Comparison of ENCODE assay signal across 23 cellular contexts in the genomic region with DNA sequence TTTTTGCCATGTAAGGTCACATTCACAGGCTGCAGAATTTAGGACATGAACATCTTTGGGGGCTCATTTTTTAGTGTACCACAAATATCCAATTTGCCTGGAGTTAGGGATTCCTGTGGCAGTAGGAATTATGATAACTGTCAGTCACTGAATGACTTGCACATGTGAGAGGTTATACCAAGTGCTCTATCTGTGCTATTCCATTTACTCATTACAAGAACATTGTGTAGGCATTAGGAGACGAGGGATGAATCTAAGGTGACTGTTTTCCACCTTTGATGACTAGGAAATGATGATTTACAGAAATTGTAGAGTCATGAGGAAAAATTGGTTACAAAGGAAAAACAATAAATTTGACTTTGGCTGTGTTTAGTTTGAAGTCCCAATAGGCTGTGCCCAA.
DNase-seq lines count a peak whose midpoint lies in the region; ATAC-seq, FAIRE-seq and TF ChIP-seq lines count a peak whose summit lies in the region.
"Had no signal": no experiment of that assay in that cellular context is flagged by ENCODE, and none has a peak within 500 bp of the region (broad histone marks: within the 10 kb centered on the region; RNA-seq: fewer than 3 reads in every experiment).

No MANE protein-coding gene starts in this region.

- POLR2A ChIA-PET in K562 (lab: Yijun Ruan, JAX), result no interaction called here

- H3K27me3 ChIP-seq in K562 (ENCODE audit: control insufficient read depth in 2 of 2, insufficient read depth in 2 of 2, low read length in 2 of 2), result peaks cover 0 to 2% of the 10 kb centered on the region in 2 experiments; a peak in 1 of 5 replicates
- H3K27me3 ChIP-seq: BLaER1 had no signal

- no peak overlapping the region for H3K9ac ChIP-seq in K562 (ENCODE audit: insufficient read depth in 1 of 2, low read depth in 2 of 2, low read length in 2 of 2)
- H3K9ac ChIP-seq: BLaER1 had no signal

- no peak for DNase-seq in activated T-cell treated with anti-CD3 and anti-CD28 coated beads, Interleukin-2, amount 50 U/mL, for 4 hours
- no peak for DNase-seq in activated T-cell treated with anti-CD3 and anti-CD28 coated beads, Interleukin-2, amount 50 U/mL, for 1 hour
- DNase-seq in AG10803 (ENCODE audit: low read depth) (peak; percentile 1), RPMI7951 (ENCODE audit: low read depth) (peak; percentile 24), K562 (ENCODE audit: extremely low read depth in 1 of 4, low spot score in 3 of 4) (no peak), mesenteric fat pad (ENCODE audit: low spot score) (no peak), NCI-H2171 treated with DMSO at 0.1 percent for 48 hours (lab: John Stamatoyannopoulos, UW) (no peak), foreskin melanocyte (no peak)
- DNase-seq: CD4-positive, alpha-beta T cell; COR-L47; DMS 273 treated with DMSO at 0.1 percent for 48 hours; DMS79 treated with DMSO at 0.1 percent for 48 hours; H7; Kasumi-1; NCI-H1417; NCI-H1694 treated with DMSO at 0.1 percent for 48 hours; NCI-H2081 treated with DMSO at 0.1 percent for 48 hours; NCI-H446 treated with DMSO at 0.1 percent for 48 hours; NCI-H526 treated with DMSO at 0.1 percent for 48 hours; RPMI8226; SHP77 treated with DMSO at 0.1 percent for 48 hours had no signal

- H3K4me1 ChIP-seq in K562 (replicated peaks in 1 of 2; ENCODE audit: control insufficient read depth in 2 of 2, insufficient read depth in 2 of 2, low read length in 2 of 2), result no peaks in the 10 kb centered on the region
- H3K4me1 ChIP-seq: BLaER1 had no signal

- no TSS peak for BruUV-seq in K562 (replicated peaks; lab: Mats Ljungman, UMichigan)

- peak overlapping the region; percentile 55 for H3K4me3 Mint-ChIP-seq in activated T-cell treated with anti-CD3 and anti-CD28 coated beads, Interleukin-2, amount 50 U/mL, for 4 hours
- H3K4me3 Mint-ChIP-seq: CD4-positive, alpha-beta T cell had no signal

- no peak overlapping the region for H3K4me2 ChIP-seq in K562 (ENCODE audit: insufficient read depth, low read length)
- H3K4me2 ChIP-seq: BLaER1 had no signal

- no peak for TF ChIP-seq CTCF in AG10803 (conservative IDR thresholded peaks at IDR 0.05; ENCODE audit: low read length)
- no peak for TF ChIP-seq CTCF in K562 (IDR thresholded peaks at IDR 0.05 in 2 of 3, conservative IDR thresholded peaks at IDR 0.05 in 1 of 3; ENCODE audit: insufficient read depth in 2 of 3, low read depth in 1 of 3, low read length in 3 of 3)

- TF ChIP-seq EP300 in K562 (IDR thresholded peaks at IDR 0.05; ENCODE audit: low read length), result no peak

- no peak for TF ChIP-seq RAD21 in K562 (CRISPR knock-in tag; conservative IDR thresholded peaks at IDR 0.05 in 1 of 2, IDR thresholded peaks at IDR 0.05 in 1 of 2)

- H3K4me3 ChIP-seq in AG10803 (ENCODE audit: low read length), result no peak overlapping the region
- H3K4me3 ChIP-seq in K562, result no peak overlapping the region
- H3K4me3 ChIP-seq: BLaER1, GM12878 had no signal

- H3K36me3 Mint-ChIP-seq in activated T-cell treated with anti-CD3 and anti-CD28 coated beads, Interleukin-2, amount 50 U/mL, for 4 hours (ENCODE audit: insufficient read depth), result no peaks in the 10 kb centered on the region

- H3K27me3 Mint-ChIP-seq in activated T-cell treated with anti-CD3 and anti-CD28 coated beads, Interleukin-2, amount 50 U/mL, for 4 hours (ENCODE audit: low read depth), result no peaks in the 10 kb centered on the region
- H3K27me3 Mint-ChIP-seq: CD4-positive, alpha-beta T cell had no signal

- H3K36me3 ChIP-seq in K562 (ENCODE audit: control insufficient read depth, insufficient read depth, low read length), result no peaks in the 10 kb centered on the region
- H3K36me3 ChIP-seq: BLaER1 had no signal

- no peak for TF ChIP-seq POLR2A in K562 (conservative IDR thresholded peaks at IDR 0.05)

- H3K9me3 ChIP-seq in K562 (replicated peaks; ENCODE audit: control insufficient read depth, insufficient read depth, low read depth, low read length), result no peaks in the 10 kb centered on the region
- H3K9me3 ChIP-seq: BLaER1 had no signal

- H3K27ac ChIP-seq in K562 (ENCODE audit: extremely low read depth, low read depth, low read length), result no peak overlapping the region
- H3K27ac ChIP-seq: BLaER1 had no signal

- in situ Hi-C loops in K562 (cut with MboI), result no loop called here

- no peaks in the 10 kb centered on the region for H3K79me2 ChIP-seq in K562 (ENCODE audit: control insufficient read depth, insufficient read depth, low read length)

- intact Hi-C loops in K562 (cut with micrococcal nuclease), result no loop called here

- peak; percentile 85 for ATAC-seq in activated T-cell treated with anti-CD3 and anti-CD28 coated beads, Interleukin-2, amount 50 U/mL, for 4 hours
- no peak for ATAC-seq in K562
- ATAC-seq: GM12878 had no signal

- CTCF ChIA-PET in K562 (lab: Yijun Ruan, JAX; ENCODE audit: low intra/inter-chr PET ratio), result no interaction called here

- WGBS in K562 (ENCODE audit: insufficient coverage, low coverage, missing lambda C conversion rate), result 0% methylated on average over 1 of the region's 1 CpG

- H3K9me3 Mint-ChIP-seq in activated T-cell treated with anti-CD3 and anti-CD28 coated beads, Interleukin-2, amount 50 U/mL, for 4 hours, result no peaks in the 10 kb centered on the region
- H3K9me3 Mint-ChIP-seq: CD4-positive, alpha-beta T cell had no signal

- H4K20me1 ChIP-seq in K562 (replicated peaks; ENCODE audit: control insufficient read depth, insufficient read depth, low read length), result no peaks in the 10 kb centered on the region
- H4K20me1 ChIP-seq: BLaER1 had no signal

- no peaks in the 10 kb centered on the region for H3K9me1 ChIP-seq in K562 (ENCODE audit: control insufficient read depth, insufficient read depth, low read length)

- no peak overlapping the region for H2AFZ ChIP-seq in K562 (ENCODE audit: low read depth, low read length)

- no peak for FAIRE-seq in K562 (lab: Jason Lieb, UNC)
- FAIRE-seq: GM12878 had no signal

- no peaks in the 10 kb centered on the region for H3K4me1 Mint-ChIP-seq in activated T-cell treated with anti-CD3 and anti-CD28 coated beads, Interleukin-2, amount 50 U/mL, for 4 hours (ENCODE audit: low read depth)

TF ChIP-seq in K562, 482 proteins besides CTCF, POLR2A, EP300 and RAD21:
- TF ChIP-seq PKNOX1 (IDR thresholded peaks at IDR 0.05), result peak; percentile 25; the same call in 1 of the 2 replicates
- no peak for TF ChIP-seq HMGN3 (IDR thresholded peaks at IDR 0.05; ENCODE audit: borderline replicate concordance, extremely low read depth, insufficient read length, low read depth, low read length)

Comparison
In these comparisons a context has a peak if more than half of its experiments do, and no peak if none do; other contexts are left out.
1. DNase-seq: peak in AG10803 (single experiment) and RPMI7951 (single experiment); none in activated T-cell treated with anti-CD3 and anti-CD28 coated beads, Interleukin-2, amount 50 U/mL, for 4 hours (single experiment), activated T-cell treated with anti-CD3 and anti-CD28 coated beads, Interleukin-2, amount 50 U/mL, for 1 hour (single experiment), K562 (0 of 4), mesenteric fat pad (single experiment), NCI-H2171 treated with DMSO at 0.1 percent for 48 hours (single experiment) and foreskin melanocyte (single experiment).